ENCODE assay signal across 9 cellular contexts in genomic region chr2:144026679-144027078, GRCh38.
"Had no signal": no experiment of that assay in that cellular context is flagged by ENCODE, and none has a peak within 500 bp of the region (broad histone marks: within the 10 kb centered on the region; RNA-seq: fewer than 3 reads in every experiment).

No MANE protein-coding gene starts in this region.

- H3K27ac ChIP-seq: HL-60, KMS-11 had no signal

- H3K4me3 ChIP-seq: GM23338 had no signal

- DNase-seq: H9, HCEC 1CT, IMR-90, KBM-7 had no signal

- H3K9ac ChIP-seq: KMS-11 had no signal

- ATAC-seq: GM23338 had no signal

- H2AFZ ChIP-seq: GM23338 had no signal

- FAIRE-seq: H1, H54 had no signal

- H3K4me2 ChIP-seq: GM23338, KMS-11 had no signal
